In the genomic region with DNA sequence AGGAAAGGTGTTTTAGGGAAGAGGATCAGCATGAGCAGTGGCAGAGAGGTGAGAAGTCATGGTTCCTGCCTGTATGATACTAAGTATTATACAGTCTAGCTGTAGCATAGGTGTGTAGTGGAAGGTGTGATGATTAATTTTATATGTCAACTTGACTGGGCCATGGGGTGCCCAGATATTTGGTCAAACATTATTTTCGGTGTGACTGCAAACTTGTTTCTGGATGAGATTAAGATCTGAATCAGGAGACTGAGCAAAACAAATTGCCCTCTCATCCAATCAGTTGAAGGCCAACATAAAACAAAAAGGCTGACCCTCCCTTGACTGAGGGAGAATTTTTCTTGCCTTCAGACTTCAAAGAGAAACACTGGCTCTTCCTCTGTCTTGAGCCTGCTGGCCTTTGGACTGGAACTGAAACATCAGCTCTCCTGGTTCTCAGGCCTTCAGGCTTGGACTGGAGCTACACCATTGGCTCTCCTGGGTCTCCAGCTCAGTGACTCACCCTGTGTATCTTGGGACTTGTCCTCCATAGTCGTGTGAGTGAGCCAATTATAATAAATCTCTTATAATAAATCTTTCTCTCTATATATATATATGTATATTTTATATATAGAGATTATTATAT, we compare ENCODE assay signal across 19 cellular contexts. TPM values are rescaled to one million over a fixed set of nuclear protein-coding genes. Genes with fewer than 3 reads are reported as not detected.
DNase-seq lines count a peak whose midpoint lies in the region; ATAC-seq and TF ChIP-seq lines count a peak whose summit lies in the region.
"Had no signal": no experiment of that assay in that cellular context is flagged by ENCODE, and none has a peak within 500 bp of the region (broad histone marks: within the 10 kb centered on the region; RNA-seq: fewer than 3 reads in every experiment).

No MANE protein-coding gene starts in this region.

- no peak for DNase-seq in activated naive CD8-positive, alpha-beta T cell treated with anti-CD3 and anti-CD28 coated beads for 36 hours
- DNase-seq in activated CD4-positive, alpha-beta memory T cell treated with anti-CD3 and anti-CD28 coated beads for 36 hours: no peak
- DNase-seq in fibroblast of the aortic adventitia (ENCODE audit: low read depth) (peak; percentile 39), upper lobe of right lung (peak; percentile 4), heart left ventricle (no peak), testis (no peak)
- DNase-seq in stimulated activated CD4-positive, alpha-beta T cell treated with anti-CD3 and anti-CD28 coated beads, Interleukin-15, amount 100 ng/mL, for 24 hours: no peak
- DNase-seq: activated CD4-positive, CD25-positive, alpha-beta regulatory T cell treated with anti-CD3 and anti-CD28 coated beads, Interleukin-2, amount 50 U/mL, for 72 hours; activated T-cell treated with anti-CD3 and anti-CD28 coated beads for 4 hours; Calu3; left cardiac atrium; NCI-H1048; posterior cingulate gyrus; substantia nigra had no signal

- TF ChIP-seq POLR2A in heart left ventricle (IDR thresholded peaks at IDR 0.05) (no peak), testis (IDR thresholded peaks at IDR 0.05) (no peak)

- H3K9me3 ChIP-seq in upper lobe of right lung (no peaks in the 10 kb centered on the region), heart left ventricle (peaks cover 0 to 6% (median 0%) of the 10 kb centered on the region in 12 donors), testis (no peaks in the 10 kb centered on the region)

- H3K27me3 Mint-ChIP-seq in activated naive CD8-positive, alpha-beta T cell: no peaks in the 10 kb centered on the region
- H3K27me3 Mint-ChIP-seq in activated naive CD8-positive, alpha-beta T cell treated with anti-CD3 and anti-CD28 coated beads for 36 hours: no peaks in the 10 kb centered on the region
- H3K27me3 Mint-ChIP-seq in activated CD4-positive, alpha-beta memory T cell treated with anti-CD3 and anti-CD28 coated beads for 36 hours: no peaks in the 10 kb centered on the region

- H3K27me3 ChIP-seq in upper lobe of right lung (no peaks in the 10 kb centered on the region), heart left ventricle (no peaks in the 10 kb centered on the region), testis (no peaks in the 10 kb centered on the region)
- H3K27me3 ChIP-seq: hepatocyte had no signal

- H3K4me3 Mint-ChIP-seq in activated naive CD8-positive, alpha-beta T cell: no peak overlapping the region
- H3K4me3 Mint-ChIP-seq in activated naive CD8-positive, alpha-beta T cell treated with anti-CD3 and anti-CD28 coated beads for 36 hours: no peak overlapping the region
- no peak overlapping the region for H3K4me3 Mint-ChIP-seq in activated CD4-positive, alpha-beta memory T cell treated with anti-CD3 and anti-CD28 coated beads for 36 hours

- intact Hi-C loops in activated CD4-positive, alpha-beta memory T cell treated with anti-CD3 and anti-CD28 coated beads for 36 hours (cut with micrococcal nuclease): loop anchor here (5.0 kb wide), 1 partner anchor 753 kb away; a partner anchor contains a TSS
- intact Hi-C loops in upper lobe of right lung (cut with DNase I) (no loop called here), heart left ventricle (cut with DNase I) (no loop called here), testis (cut with DNase I; ENCODE audit: low total_unique reads) (no loop called here)

- no peaks in the 10 kb centered on the region for H3K36me3 ChIP-seq in upper lobe of right lung
- no peaks in the 10 kb centered on the region for H3K36me3 ChIP-seq in heart left ventricle
- H3K36me3 ChIP-seq in testis (ENCODE audit: low read depth, missing control alignments): no peaks in the 10 kb centered on the region

- H3K27ac Mint-ChIP-seq in activated naive CD8-positive, alpha-beta T cell: peak overlapping the region; percentile 79
- no peak overlapping the region for H3K27ac Mint-ChIP-seq in activated naive CD8-positive, alpha-beta T cell treated with anti-CD3 and anti-CD28 coated beads for 36 hours
- peak overlapping the region; percentile 52 for H3K27ac Mint-ChIP-seq in activated CD4-positive, alpha-beta memory T cell treated with anti-CD3 and anti-CD28 coated beads for 36 hours

- H3K36me3 Mint-ChIP-seq in activated naive CD8-positive, alpha-beta T cell: peaks cover 4% of the 10 kb centered on the region
- peaks cover 4% of the 10 kb centered on the region for H3K36me3 Mint-ChIP-seq in activated naive CD8-positive, alpha-beta T cell treated with anti-CD3 and anti-CD28 coated beads for 36 hours
- no peaks in the 10 kb centered on the region for H3K36me3 Mint-ChIP-seq in activated CD4-positive, alpha-beta memory T cell treated with anti-CD3 and anti-CD28 coated beads for 36 hours

- H3K4me3 ChIP-seq in fibroblast of the aortic adventitia (ENCODE audit: low read depth, low read length): no peak overlapping the region
- no peak overlapping the region for H3K4me3 ChIP-seq in upper lobe of right lung
- no peak overlapping the region for H3K4me3 ChIP-seq in heart left ventricle
- no peak overlapping the region for H3K4me3 ChIP-seq in testis
- H3K4me3 ChIP-seq: coronary artery, hepatocyte had no signal

- H3K27ac ChIP-seq in upper lobe of right lung (no peak overlapping the region), heart left ventricle (no peak overlapping the region), testis (no peak overlapping the region)
- H3K27ac ChIP-seq: coronary artery, hepatocyte had no signal

- H3K4me1 Mint-ChIP-seq in activated naive CD8-positive, alpha-beta T cell (ENCODE audit: low read depth): peaks cover 57% of the 10 kb centered on the region
- peaks cover 52% of the 10 kb centered on the region for H3K4me1 Mint-ChIP-seq in activated naive CD8-positive, alpha-beta T cell treated with anti-CD3 and anti-CD28 coated beads for 36 hours
- H3K4me1 Mint-ChIP-seq in activated CD4-positive, alpha-beta memory T cell treated with anti-CD3 and anti-CD28 coated beads for 36 hours (ENCODE audit: low read depth): peaks cover 55% of the 10 kb centered on the region

- no peaks in the 10 kb centered on the region for H3K4me1 ChIP-seq in upper lobe of right lung
- H3K4me1 ChIP-seq in heart left ventricle: peaks cover 0 to 27% (median 0%) of the 10 kb centered on the region in 12 donors
- no peaks in the 10 kb centered on the region for H3K4me1 ChIP-seq in testis

- CTCF ChIA-PET in activated CD4-positive, alpha-beta memory T cell treated with anti-CD3 and anti-CD28 coated beads for 36 hours (lab: Charles Lee): no interaction called here

- POLR2A ChIA-PET in activated CD4-positive, alpha-beta memory T cell treated with anti-CD3 and anti-CD28 coated beads for 36 hours (lab: Charles Lee): interaction anchor here (0.9 to 5.1 kb wide), 2 partner anchors 21 to 62 kb away, joined by 3 to 37 read pairs; no protein-coding TSS in a partner anchor

- WGBS in heart left ventricle, 4 donors: 74 to 87% (median 82%) methylated on average over 2 of the region's 2 CpGs
- WGBS in testis, 2 donors: 79 to 86% methylated on average over 2 of the region's 2 CpGs

- no peaks in the 10 kb centered on the region for H3K9me3 Mint-ChIP-seq in activated naive CD8-positive, alpha-beta T cell (ENCODE audit: low read depth)
- peaks cover 4% of the 10 kb centered on the region for H3K9me3 Mint-ChIP-seq in activated naive CD8-positive, alpha-beta T cell treated with anti-CD3 and anti-CD28 coated beads for 36 hours
- peaks cover 3% of the 10 kb centered on the region for H3K9me3 Mint-ChIP-seq in activated CD4-positive, alpha-beta memory T cell treated with anti-CD3 and anti-CD28 coated beads for 36 hours

- ATAC-seq in upper lobe of right lung (no peak), heart left ventricle (no peak)

- TF ChIP-seq CTCF in fibroblast of the aortic adventitia (IDR thresholded peaks at IDR 0.05; ENCODE audit: insufficient read depth, low read length) (no peak), upper lobe of right lung (IDR thresholded peaks at IDR 0.05) (no peak), heart left ventricle (IDR thresholded peaks at IDR 0.05) (no peak), testis (IDR thresholded peaks at IDR 0.05) (no peak)

RNA-seq across cellular contexts. Expression of a gene that starts 6.8 kb away (rescaled TPM):
- 100 to 1,000 TPM; 301 to 302 TPM for total RNA-seq in activated naive CD8-positive, alpha-beta T cell treated with anti-CD3 and anti-CD28 coated beads for 36 hours
- total RNA-seq in activated CD4-positive, alpha-beta memory T cell treated with anti-CD3 and anti-CD28 coated beads for 36 hours: 100 to 1,000 TPM; 310 to 314 TPM
- total RNA-seq in fibroblast of the aortic adventitia (ENCODE audit: low replicate concordance): 253 and 525 TPM in 2 replicates
- total RNA-seq in upper lobe of right lung: 234 TPM
- 100 to 1,000 TPM; 135 to 260 (median 189) TPM for total RNA-seq in heart left ventricle
- polyA plus RNA-seq in heart left ventricle: 100 to 1,000 TPM in 1 of 2 donors, 10 to 100 TPM in 1; 74.3 to 184 TPM
- 100 to 1,000 TPM; 139 to 147 TPM for total RNA-seq in testis
- polyA plus RNA-seq in testis (ENCODE audit: insufficient read depth, low read depth, low replicate concordance): 152 TPM

RNA-seq across cellular contexts. Expression of a gene that starts 44.3 kb away (rescaled TPM):
- not detected for total RNA-seq in activated naive CD8-positive, alpha-beta T cell treated with anti-CD3 and anti-CD28 coated beads for 36 hours
- not detected for total RNA-seq in activated CD4-positive, alpha-beta memory T cell treated with anti-CD3 and anti-CD28 coated beads for 36 hours
- total RNA-seq in fibroblast of the aortic adventitia (ENCODE audit: low replicate concordance): not detected in 2 replicates
- not detected for total RNA-seq in upper lobe of right lung
- total RNA-seq in heart left ventricle: 1 to 10 TPM in 4 of 9 donors, not detected in 5; 2.9 to 4.8 (median 3.1) TPM
- under 1 TPM in 1 of 2 donors, not detected in 1; 0.68 TPM for polyA plus RNA-seq in heart left ventricle
- total RNA-seq in testis: not detected
- not detected for polyA plus RNA-seq in testis (ENCODE audit: insufficient read depth, low read depth, low replicate concordance)
- total RNA-seq: Calu3; left cardiac atrium; T-helper 1 cell treated with Interleukin-12 subunit alpha and Interleukin-12 subunit beta and Interleukin-4 antibody, amounts not matched to agents 30 ng/mL and 1 ng/mL, for 36 hours had no signal
- polyA plus RNA-seq: AG04450 had no signal

Comparison
In these comparisons a context has a peak if more than half of its experiments do, and no peak if none do; other contexts are left out.
1. DNase-seq: peak in fibroblast of the aortic adventitia (single experiment) and upper lobe of right lung (single experiment); none in activated naive CD8-positive, alpha-beta T cell treated with anti-CD3 and anti-CD28 coated beads for 36 hours (single experiment), activated CD4-positive, alpha-beta memory T cell treated with anti-CD3 and anti-CD28 coated beads for 36 hours (single experiment), heart left ventricle (0 of 5), stimulated activated CD4-positive, alpha-beta T cell treated with anti-CD3 and anti-CD28 coated beads, Interleukin-15, amount 100 ng/mL, for 24 hours (single experiment) and testis (single experiment).